16 cellular contexts compared by ENCODE assay signal in genomic region chr12:44154128-44154527, GRCh38.
DNase-seq lines count a peak whose midpoint lies in the region; ATAC-seq and TF ChIP-seq lines count a peak whose summit lies in the region.
"Had no signal": no experiment of that assay in that cellular context is flagged by ENCODE, and none has a peak within 500 bp of the region (broad histone marks: within the 10 kb centered on the region; RNA-seq: fewer than 3 reads in every experiment).

No MANE protein-coding gene starts in this region.

- H3K9ac ChIP-seq in MM.1S (ENCODE audit: low read length) = no peak overlapping the region

- H3F3A ChIP-seq in MM.1S (ENCODE audit: insufficient read depth, low read length) = no peaks in the 10 kb centered on the region

- H2AFZ ChIP-seq in MM.1S (ENCODE audit: low read length) = no peak overlapping the region

- H3K27ac ChIP-seq in cardiac muscle cell = peak overlapping the region; percentile 4
- H3K27ac ChIP-seq in upper lobe of right lung = no peak overlapping the region
- no peak overlapping the region for H3K27ac ChIP-seq in MM.1S (ENCODE audit: low read length)
- H3K27ac ChIP-seq: gastroesophageal sphincter had no signal

- no peak for TF ChIP-seq CTCF in cardiac muscle cell (IDR thresholded peaks at IDR 0.05; ENCODE audit: low read depth, low read length)
- TF ChIP-seq CTCF in choroid plexus epithelial cell (conservative IDR thresholded peaks at IDR 0.05; ENCODE audit: low read depth, low read length) = no peak
- TF ChIP-seq CTCF in upper lobe of right lung (IDR thresholded peaks at IDR 0.05) = no peak
- no peak for TF ChIP-seq CTCF in MM.1S (IDR thresholded peaks at IDR 0.05; ENCODE audit: low read length)

- H3K4me3 ChIP-seq in cardiac muscle cell (no peak overlapping the region), choroid plexus epithelial cell (ENCODE audit: low read depth, low read length) (no peak overlapping the region), upper lobe of right lung (peak overlapping the region; percentile 20), MM.1S (ENCODE audit: low read length) (no peak overlapping the region)
- H3K4me3 ChIP-seq: gastroesophageal sphincter had no signal

- H3K79me2 ChIP-seq in MM.1S (ENCODE audit: low read length) = no peaks in the 10 kb centered on the region

- intact Hi-C loops in Right ventricle myocardium inferior (cut with DNase I) = no loop called here
- intact Hi-C loops in upper lobe of right lung (cut with DNase I) = no loop called here

- H3K9me3 ChIP-seq in cardiac muscle cell (ENCODE audit: low read depth) (no peaks in the 10 kb centered on the region), upper lobe of right lung (no peaks in the 10 kb centered on the region), MM.1S (replicated peaks; ENCODE audit: insufficient read depth, low read length) (no peaks in the 10 kb centered on the region)
- H3K9me3 ChIP-seq: gastroesophageal sphincter had no signal

- H3K9me2 ChIP-seq in MM.1S (replicated peaks; ENCODE audit: insufficient read depth, low read length) = no peaks in the 10 kb centered on the region

- H4K20me1 ChIP-seq in MM.1S (ENCODE audit: insufficient read depth, low read length) = no peaks in the 10 kb centered on the region

- H3K36me3 ChIP-seq in cardiac muscle cell (no peaks in the 10 kb centered on the region), upper lobe of right lung (no peaks in the 10 kb centered on the region), MM.1S (replicated peaks; ENCODE audit: insufficient read depth, low read length) (no peaks in the 10 kb centered on the region)
- H3K36me3 ChIP-seq: gastroesophageal sphincter had no signal

- H3K4me2 ChIP-seq in MM.1S (ENCODE audit: low read depth, low read length) = no peak overlapping the region

- DNase-seq in cardiac muscle cell (ENCODE audit: low read depth in 1 of 2, low spot score in 1 of 2) (peak; percentile 45 to 61), Right ventricle myocardium inferior (ENCODE audit: missing footprints) (no peak), choroid plexus epithelial cell (ENCODE audit: low read depth) (peak; percentile 4), iris pigment epithelial cell (ENCODE audit: low read depth) (peak; percentile 15), upper lobe of right lung (no peak), MM.1S (no peak), NCI-H2196 treated with DMSO at 0.1 percent for 48 hours (lab: John Stamatoyannopoulos, UW; ENCODE audit: unreplicated experiment) (no peak)
- DNase-seq: 8988T; activated CD4-positive, CD25-positive, alpha-beta regulatory T cell; CD8-positive, alpha-beta memory T cell; effector CD4-positive, alpha-beta T cell; NCI-H187; NCI-H526 treated with DMSO at 0.1 percent for 48 hours; T-helper 1 cell had no signal

- H3K4me1 ChIP-seq in cardiac muscle cell (ENCODE audit: low read depth) (peaks cover 42% of the 10 kb centered on the region), upper lobe of right lung (no peaks in the 10 kb centered on the region), MM.1S (ENCODE audit: low read length) (no peaks in the 10 kb centered on the region)
- H3K4me1 ChIP-seq: gastroesophageal sphincter had no signal

- ATAC-seq in Right ventricle myocardium inferior (no peak), upper lobe of right lung (no peak), HG03196 (IDR thresholded peaks at IDR 0.05; ENCODE audit: unreplicated experiment) (no peak)
- ATAC-seq: gastroesophageal sphincter had no signal

- H3K27me3 ChIP-seq in cardiac muscle cell = no peaks in the 10 kb centered on the region
- H3K27me3 ChIP-seq in upper lobe of right lung = no peaks in the 10 kb centered on the region
- no peaks in the 10 kb centered on the region for H3K27me3 ChIP-seq in MM.1S (replicated peaks; ENCODE audit: insufficient read depth, low read length)
- H3K27me3 ChIP-seq: gastroesophageal sphincter had no signal

Comparison
In these comparisons a context has a peak if more than half of its experiments do, and no peak if none do; other contexts are left out.
1. DNase-seq: peak in cardiac muscle cell (2 of 2), choroid plexus epithelial cell (single experiment) and iris pigment epithelial cell (single experiment); none in Right ventricle myocardium inferior (single experiment), upper lobe of right lung (single experiment), MM.1S (single experiment) and NCI-H2196 treated with DMSO at 0.1 percent for 48 hours (single experiment).